8 cellular contexts compared by ENCODE assay signal in the genomic region with DNA sequence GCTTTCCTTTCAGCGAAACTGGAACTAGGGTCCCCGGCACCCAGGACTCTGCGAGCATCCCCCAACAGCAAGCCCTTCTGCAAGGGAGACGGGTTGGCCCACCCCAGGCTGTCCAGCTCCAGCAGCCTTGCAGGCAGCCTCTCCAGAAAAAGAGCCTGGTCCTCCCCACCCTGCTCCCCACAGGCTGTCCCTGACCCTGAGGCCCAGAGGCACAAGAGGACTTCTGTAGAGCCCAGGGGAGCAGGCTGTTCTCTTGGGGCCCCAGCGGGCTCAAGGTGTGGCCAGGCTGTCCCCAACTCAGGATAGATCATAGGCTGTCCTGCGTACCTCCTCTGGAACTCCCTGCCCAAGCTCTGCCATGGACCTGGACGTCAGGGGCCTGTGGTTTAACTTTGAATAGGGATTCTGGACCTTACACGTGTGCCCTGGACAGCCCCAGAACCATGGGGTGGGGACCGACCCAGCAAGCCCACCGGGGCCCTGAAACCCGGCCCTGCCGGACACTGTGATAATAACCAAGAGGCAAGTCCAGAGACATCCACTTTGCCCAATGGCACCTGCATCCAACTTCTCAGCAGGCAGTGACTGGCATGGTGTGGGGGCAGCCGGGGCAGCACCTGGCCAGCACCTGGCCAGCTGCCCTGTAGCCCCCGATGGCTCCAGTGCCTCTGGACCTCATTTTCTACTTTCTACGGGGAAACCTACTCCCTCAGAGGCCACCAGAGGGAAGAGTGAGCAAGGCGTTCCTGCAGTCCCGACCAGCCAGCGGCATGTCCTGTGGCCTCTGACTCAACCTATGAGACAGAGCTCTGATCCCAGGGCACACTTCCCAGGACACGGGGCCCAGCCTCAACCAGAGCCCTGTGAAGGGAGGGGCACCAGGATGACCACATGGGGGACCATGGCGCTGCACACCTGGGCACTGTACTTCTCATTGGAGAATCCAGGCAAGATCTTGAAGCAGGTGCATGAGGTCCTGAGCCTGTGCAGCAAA. TPM values are rescaled to one million over a fixed set of nuclear protein-coding genes. Genes with fewer than 3 reads are reported as not detected.
DNase-seq lines count a peak whose midpoint lies in the region; ATAC-seq and TF ChIP-seq lines count a peak whose summit lies in the region.

No MANE protein-coding gene starts in this region.

- no peak for TF ChIP-seq POLR2A in body of pancreas (IDR thresholded peaks at IDR 0.05)

- H4K20me1 ChIP-seq in Loucy (ENCODE audit: insufficient read depth, low read length, poor library complexity, severe bottlenecking), result no peaks in the 10 kb centered on the region

- intact Hi-C loops in body of pancreas (cut with DNase I), result no loop called here

- ATAC-seq in body of pancreas (peak; percentile 53), HG02981 (IDR thresholded peaks at IDR 0.05; ENCODE audit: unreplicated experiment) (no peak), GM18517 (IDR thresholded peaks at IDR 0.05; ENCODE audit: unreplicated experiment) (no peak)

- H3K4me1 ChIP-seq in Loucy (ENCODE audit: insufficient read depth, low read length, poor library complexity, severe bottlenecking) (no peaks in the 10 kb centered on the region), body of pancreas (no peaks in the 10 kb centered on the region)

- TF ChIP-seq CTCF in Loucy (conservative IDR thresholded peaks at IDR 0.05; ENCODE audit: low read length) (peak; percentile 40; the same call in 1 of the 2 replicates), body of pancreas (IDR thresholded peaks at IDR 0.05) (peak in 5 of 7 experiments; percentile 9 to 38 (median 31))

- H3K4me2 ChIP-seq in Loucy (ENCODE audit: low read depth, low read length, poor library complexity, severe bottlenecking), result no peak overlapping the region

- H3K79me2 ChIP-seq in Loucy (ENCODE audit: insufficient read depth, low read length), result no peaks in the 10 kb centered on the region

- no peaks in the 10 kb centered on the region for H3F3A ChIP-seq in Loucy (ENCODE audit: low read depth)

- peak; percentile 90 for DNase-seq in GM03348 (ENCODE audit: low spot score)
- DNase-seq in body of pancreas, result peak; percentile 23 to 40 (median 32)
- DNase-seq in lung microvascular endothelial cell (ENCODE audit: low read depth in 2 of 2), result peak; percentile 63 to 73
- no peak for DNase-seq in T-helper 1 cell
- DNase-seq in NCI-H1436 (lab: John Stamatoyannopoulos, UW), result no peak

- no peaks in the 10 kb centered on the region for H3K9me2 ChIP-seq in Loucy (replicated peaks; ENCODE audit: low read depth, low read length)

- H3K27me3 ChIP-seq in Loucy (ENCODE audit: insufficient read depth, low read length, poor library complexity, severe bottlenecking) (no peaks in the 10 kb centered on the region), body of pancreas (no peaks in the 10 kb centered on the region)

- H3K9me3 ChIP-seq in Loucy (ENCODE audit: insufficient read depth, low read depth, low read length) (no peaks in the 10 kb centered on the region), body of pancreas (no peaks in the 10 kb centered on the region)

- H2AFZ ChIP-seq in Loucy (ENCODE audit: low read length), result no peak overlapping the region

- H3K36me3 ChIP-seq in Loucy (ENCODE audit: insufficient read depth, low read length), result no peaks in the 10 kb centered on the region
- H3K36me3 ChIP-seq in body of pancreas (replicated peaks in 1 of 2; ENCODE audit: insufficient read depth in 1 of 2, low read depth in 2 of 2), result no peaks in the 10 kb centered on the region

- H3K4me3 ChIP-seq in Loucy (ENCODE audit: low read length, poor library complexity, severe bottlenecking) (no peak overlapping the region), body of pancreas (no peak overlapping the region)

- 20 to 45% methylated on average over 4 to 20 of the region's 20 CpGs for WGBS in body of pancreas, 2 donors

- H3K9ac ChIP-seq in Loucy (ENCODE audit: low read depth, low read length, poor library complexity, severe bottlenecking), result no peak overlapping the region

- no peak overlapping the region for H3K27ac ChIP-seq in body of pancreas

RNA-seq across cellular contexts. Expression of gene TPM4, which starts 50.9 kb away (rescaled TPM):
- total RNA-seq in body of pancreas (100 to 1,000 TPM; 162 to 171 TPM), lung microvascular endothelial cell (301 and 363 TPM in 2 replicates)

Comparison
In these comparisons a context has a peak if more than half of its experiments do, and no peak if none do; other contexts are left out.
1. DNase-seq: peak in GM03348 (single experiment), body of pancreas (4 of 4) and lung microvascular endothelial cell (2 of 2); none in T-helper 1 cell (0 of 5) and NCI-H1436 (single experiment).